ENCODE assay signal across 10 cellular contexts in the genomic region with DNA sequence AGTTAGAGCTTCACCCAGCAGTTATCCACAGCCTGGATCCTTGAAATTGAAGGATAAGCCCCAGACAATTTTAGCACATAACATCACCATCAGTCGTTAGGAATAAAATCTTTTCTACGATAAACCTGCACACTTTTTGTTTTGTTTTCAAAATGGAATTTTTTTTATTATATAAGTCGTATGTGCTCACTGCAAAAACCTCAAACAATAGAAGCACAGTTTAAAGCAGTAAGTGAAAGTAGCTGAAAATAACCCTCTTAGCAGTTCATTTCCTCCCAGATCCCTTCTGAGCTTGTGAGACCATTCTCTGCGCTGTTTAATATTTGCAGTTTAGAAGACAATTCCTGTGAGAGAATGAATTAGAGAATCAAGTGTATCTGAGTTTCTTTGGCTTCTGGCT. TPM values are rescaled to one million over a fixed set of nuclear protein-coding genes. Genes with fewer than 3 reads are reported as not detected.
A peak's percentile ranks its signal among the peaks of the same experiment; 100 is the strongest.
DNase-seq lines count a peak whose midpoint lies in the region; ATAC-seq and TF ChIP-seq lines count a peak whose summit lies in the region.
"Had no signal": no experiment of that assay in that cellular context is flagged by ENCODE, and none has a peak within 500 bp of the region (broad histone marks: within the 10 kb centered on the region; RNA-seq: fewer than 3 reads in every experiment).

No MANE protein-coding gene starts in this region.

- H3K27ac ChIP-seq in OCI-LY7 (ENCODE audit: low read depth, low read length, poor library complexity, severe bottlenecking) (peak overlapping the region; percentile 93), foreskin keratinocyte (no peak overlapping the region)

- H3K9me3 ChIP-seq in OCI-LY7 (ENCODE audit: low read length), result no peaks in the 10 kb centered on the region
- H3K9me3 ChIP-seq: stomach had no signal

- no peak overlapping the region for H2AFZ ChIP-seq in OCI-LY7 (ENCODE audit: low read length)

- intact Hi-C loops in OCI-LY7 (cut with micrococcal nuclease; ENCODE audit: unreplicated experiment) (loop anchor here (5.0 kb wide), 2 partner anchors 66 to 459 kb away; a partner anchor contains a TSS), posterior cingulate gyrus (cut with DNase I) (loop anchor here (5.0 kb wide), 1 partner anchor 61 kb away; no protein-coding TSS in a partner anchor)

- H3K9me2 ChIP-seq in OCI-LY7 (ENCODE audit: insufficient read depth, low read length), result no peaks in the 10 kb centered on the region

- H3K4me3 ChIP-seq in GM08714 (ENCODE audit: low read length), result peak overlapping the region; percentile 14; the same call in 1 of the 2 replicates
- H3K4me3 ChIP-seq in OCI-LY7 (ENCODE audit: low read depth, low read length, poor library complexity, severe bottlenecking), result peak overlapping the region; percentile 45
- H3K4me3 ChIP-seq in fibroblast of the aortic adventitia (ENCODE audit: low read depth, low read length), result no peak overlapping the region
- H3K4me3 ChIP-seq: stomach had no signal

- no peaks in the 10 kb centered on the region for H4K20me1 ChIP-seq in OCI-LY7 (ENCODE audit: insufficient read depth, low read length)

- CTCF ChIA-PET in OCI-LY7 (lab: Charles Lee; ENCODE audit: unreplicated experiment), result interaction anchor here (0.6 to 3.2 kb wide), 5 partner anchors 29 to 156 kb away, joined by 3 to 24 read pairs (median 4); no protein-coding TSS in a partner anchor

- H3K4me2 ChIP-seq in OCI-LY7 (ENCODE audit: low read length), result peak overlapping the region; percentile 68

- BruUV-seq in OCI-LY7 (replicated peaks; lab: Mats Ljungman, UMichigan), result no TSS peak

- peaks cover 5% of the 10 kb centered on the region; the same call in 1 of the 2 replicates for H3K79me2 ChIP-seq in OCI-LY7 (ENCODE audit: insufficient read depth, low read depth, low read length)

- TF ChIP-seq CTCF in OCI-LY7 (conservative IDR thresholded peaks at IDR 0.05; ENCODE audit: low read length) (no peak), fibroblast of the aortic adventitia (IDR thresholded peaks at IDR 0.05; ENCODE audit: insufficient read depth, low read length) (no peak), foreskin keratinocyte (conservative IDR thresholded peaks at IDR 0.05) (no peak)

- POLR2A ChIA-PET in OCI-LY7 (lab: Charles Lee), result interaction anchor here (0.7 to 10.4 kb wide), 9 partner anchors 8 to 117 kb away, joined by 3 to 183 read pairs (median 4); a partner anchor contains a TSS

- peak; percentile 76 for DNase-seq in OCI-LY7 (ENCODE audit: low spot score)
- peak; percentile 22 for DNase-seq in fibroblast of the aortic adventitia (ENCODE audit: low read depth)
- no peak for DNase-seq in posterior cingulate gyrus
- DNase-seq in foreskin keratinocyte, result no peak
- no peak for DNase-seq in stimulated activated CD4-positive, alpha-beta T cell treated with anti-CD3 and anti-CD28 coated beads, Interleukin-4, amount 100 ng/mL, for 4 hours
- DNase-seq: NCI-H2227 treated with DMSO at 0.1 percent for 48 hours, nucleus accumbens, stomach had no signal

- H3K36me3 ChIP-seq in OCI-LY7 (ENCODE audit: insufficient read depth, low read length), result peaks cover 30% of the 10 kb centered on the region

- H3K4me1 ChIP-seq in OCI-LY7 (ENCODE audit: insufficient read depth, low read length, poor library complexity, severe bottlenecking), result peaks cover 70% of the 10 kb centered on the region
- peaks cover 11% of the 10 kb centered on the region for H3K4me1 ChIP-seq in foreskin keratinocyte

- ATAC-seq in GM19043 (IDR thresholded peaks at IDR 0.05; ENCODE audit: low read depth, unreplicated experiment), result peak; percentile 50
- ATAC-seq in foreskin keratinocyte, result no peak

- H3K27me3 ChIP-seq in foreskin keratinocyte, result no peaks in the 10 kb centered on the region
- H3K27me3 ChIP-seq: stomach had no signal

RNA-seq across cellular contexts. Expression of a gene that starts 38.3 kb away (rescaled TPM):
- 26.4 and 29.1 TPM in 2 replicates for total RNA-seq in OCI-LY7 (2014; rRNA removed; shearing (Covaris generic))
- total RNA-seq in OCI-LY7 (2022), result 82.7 and 88.3 TPM in 2 replicates
- 18.4 and 40.9 TPM in 2 replicates for total RNA-seq in fibroblast of the aortic adventitia (ENCODE audit: low replicate concordance)
- total RNA-seq in foreskin keratinocyte, result 23.6 and 23.8 TPM in 2 replicates
- 3.4 and 4.6 TPM in 2 replicates for polyA plus RNA-seq in foreskin keratinocyte

Comparison
In these comparisons a context has a peak if more than half of its experiments do, and no peak if none do; other contexts are left out.
1. DNase-seq: peak in OCI-LY7 (single experiment) and fibroblast of the aortic adventitia (single experiment); none in posterior cingulate gyrus (0 of 10), foreskin keratinocyte (0 of 2) and stimulated activated CD4-positive, alpha-beta T cell treated with anti-CD3 and anti-CD28 coated beads, Interleukin-4, amount 100 ng/mL, for 4 hours (0 of 2).